In genomic region chr11:32487270-32487669, GRCh38 we compare ENCODE assay signal across 15 cellular contexts. TPM values are rescaled to one million over a fixed set of nuclear protein-coding genes. Genes with fewer than 3 reads are reported as not detected.
DNase-seq lines count a peak whose midpoint lies in the region; ATAC-seq, FAIRE-seq and TF ChIP-seq lines count a peak whose summit lies in the region.
"Had no signal": no experiment of that assay in that cellular context is flagged by ENCODE, and none has a peak within 500 bp of the region (broad histone marks: within the 10 kb centered on the region; RNA-seq: fewer than 3 reads in every experiment).

No MANE protein-coding gene starts in this region.

- BruUV-seq in Calu3 (replicated peaks; lab: Mats Ljungman, UMichigan) (no TSS peak), HepG2 (replicated peaks; lab: Mats Ljungman, UMichigan) (no TSS peak)

- H3K4me1 ChIP-seq in HepG2 (ENCODE audit: insufficient read depth, low read length) = no peaks in the 10 kb centered on the region
- H3K4me1 ChIP-seq: SJSA1 had no signal

- POLR2A ChIA-PET in HepG2 (lab: Yijun Ruan, JAX) = no interaction called here

- intact Hi-C loops in Calu3 (cut with micrococcal nuclease; ENCODE audit: unreplicated experiment) (no loop called here), HepG2 (cut with micrococcal nuclease; ENCODE audit: unreplicated experiment) (no loop called here)

- H3K4me3 ChIP-seq in WERI-Rb-1 (ENCODE audit: low read depth, low read length) (no peak overlapping the region), HepG2 (replicated peaks in 1 of 3; ENCODE audit: insufficient read depth in 1 of 3, low read depth in 2 of 3, low read length in 3 of 3) (no peak overlapping the region)
- H3K4me3 ChIP-seq: SJSA1 had no signal

- H3K9me3 ChIP-seq in WERI-Rb-1 (ENCODE audit: severe bottlenecking) (no peaks in the 10 kb centered on the region), HepG2 (ENCODE audit: low read length) (no peaks in the 10 kb centered on the region)
- H3K9me3 ChIP-seq: SJSA1 had no signal

- H3K9ac ChIP-seq in HepG2 (ENCODE audit: insufficient read depth, low read depth, low read length) = no peak overlapping the region

- no peak for FAIRE-seq in HepG2 (lab: Jason Lieb, UNC)
- FAIRE-seq in frontal cortex (lab: Jason Lieb, UNC) = no peak
- FAIRE-seq: HTR-8/SVneo, small intestine had no signal

- WGBS in HepG2 (ENCODE audit: low lambda C conversion rate) = 10% methylated on average over 3 of the region's 3 CpGs

- no peak overlapping the region for H3K27ac Mint-ChIP-seq in Calu3 (ENCODE audit: unreplicated experiment)
- H3K27ac Mint-ChIP-seq: activated CD8-positive, alpha-beta T cell treated with anti-CD3 and anti-CD28 coated beads for 36 hours; activated naive CD8-positive, alpha-beta T cell had no signal

- H3K27me3 ChIP-seq in WERI-Rb-1 (ENCODE audit: insufficient read depth, low read depth, severe bottlenecking) (peaks cover 10% of the 10 kb centered on the region), HepG2 (ENCODE audit: control insufficient read depth in 1 of 2, insufficient read depth in 2 of 2, low read length in 2 of 2) (no peaks in the 10 kb centered on the region; a peak in 2 of 5 replicates)
- H3K27me3 ChIP-seq: SJSA1 had no signal

- TF ChIP-seq RAD21 in HepG2 (CRISPR knock-in tag; IDR thresholded peaks at IDR 0.05) = no peak

- CTCF ChIA-PET in Calu3 (lab: Charles Lee) (no interaction called here), HepG2 (lab: Yijun Ruan, JAX; ENCODE audit: low intra/inter-chr PET ratio, low total read pairs) (no interaction called here)

- no peaks in the 10 kb centered on the region for H3K36me3 Mint-ChIP-seq in Calu3 (ENCODE audit: insufficient read depth, unreplicated experiment)
- H3K36me3 Mint-ChIP-seq: activated naive CD8-positive, alpha-beta T cell had no signal

- no peak for TF ChIP-seq POLR2A in HepG2 (IDR thresholded peaks at IDR 0.05; ENCODE audit: insufficient read depth in 1 of 2, low read depth in 2 of 2, low read length in 2 of 2)

- H3K9me3 Mint-ChIP-seq in Calu3 (ENCODE audit: low read depth, unreplicated experiment) = no peaks in the 10 kb centered on the region
- H3K9me3 Mint-ChIP-seq: activated CD8-positive, alpha-beta T cell treated with anti-CD3 and anti-CD28 coated beads for 36 hours had no signal

- H3K79me2 ChIP-seq in HepG2 (ENCODE audit: insufficient read depth, low read length) = no peaks in the 10 kb centered on the region

- peak; percentile 100 for ATAC-seq in HepG2
- no peak for ATAC-seq in HG02678 (IDR thresholded peaks at IDR 0.05; ENCODE audit: unreplicated experiment)
- ATAC-seq: activated CD8-positive, alpha-beta T cell treated with anti-CD3 and anti-CD28 coated beads for 36 hours had no signal

- in situ Hi-C loops in HepG2 (cut with HindIII; ENCODE audit: extremely low pct_ligation_motif_present, low pct_unique_long_range_greater_than_20kb) = no loop called here

- TF ChIP-seq CTCF in Calu3 (IDR thresholded peaks at IDR 0.05; ENCODE audit: unreplicated experiment) = no peak
- TF ChIP-seq CTCF in WERI-Rb-1 (IDR thresholded peaks at IDR 0.05; ENCODE audit: low read depth, low read length) = peak; percentile 57
- TF ChIP-seq CTCF in HepG2 (CRISPR knock-in tag; IDR thresholded peaks at IDR 0.05) = no peak
- TF ChIP-seq CTCF in GM20000 (IDR thresholded peaks at IDR 0.05; ENCODE audit: extremely low read depth, missing control alignments) = no peak

- H4K20me1 ChIP-seq in HepG2 (ENCODE audit: insufficient read depth, low read length) = no peaks in the 10 kb centered on the region

- H3K4me2 ChIP-seq in HepG2 (ENCODE audit: low read depth, low read length) = no peak overlapping the region

- no peak for TF ChIP-seq EP300 in HepG2 (IDR thresholded peaks at IDR 0.05; ENCODE audit: low read depth in 2 of 2, low read length in 2 of 2)
- no peak for TF ChIP-seq EP300 in HepG2 (CRISPR knock-in tag; IDR thresholded peaks at IDR 0.05; ENCODE audit: borderline replicate concordance)

- H2AFZ ChIP-seq in HepG2 (ENCODE audit: low read length) = no peak overlapping the region

- DNase-seq in Calu3 (peak; percentile 13), HCEC 1CT (peak; percentile 28), WERI-Rb-1 (peak; percentile 11), HepG2 (ENCODE audit: low spot score) (no peak), GM20000 (ENCODE audit: low spot score) (no peak), frontal cortex (ENCODE audit: low spot score in 2 of 2) (no peak)
- no peak for DNase-seq in stimulated activated CD4-positive, alpha-beta T cell treated with anti-CD3 and anti-CD28 coated beads, Interleukin-4, amount 100 ng/mL, for 24 hours
- DNase-seq: activated CD8-positive, alpha-beta T cell treated with anti-CD3 and anti-CD28 coated beads for 36 hours; DMS79 treated with DMSO at 0.1 percent for 48 hours; small intestine had no signal

- H3K4me3 Mint-ChIP-seq in Calu3 (ENCODE audit: low read depth, unreplicated experiment) = no peak overlapping the region
- H3K4me3 Mint-ChIP-seq: activated CD8-positive, alpha-beta T cell treated with anti-CD3 and anti-CD28 coated beads for 36 hours; activated naive CD8-positive, alpha-beta T cell had no signal

- H3K36me3 ChIP-seq in WERI-Rb-1 (no peaks in the 10 kb centered on the region), HepG2 (replicated peaks in 1 of 2; ENCODE audit: control insufficient read depth in 1 of 2, insufficient read depth in 2 of 2, low read length in 2 of 2) (no peaks in the 10 kb centered on the region)
- H3K36me3 ChIP-seq: SJSA1 had no signal

- H3K4me1 Mint-ChIP-seq in Calu3 (ENCODE audit: low read depth, unreplicated experiment) = no peaks in the 10 kb centered on the region

- H3K27ac ChIP-seq in WERI-Rb-1 = no peak overlapping the region
- no peak overlapping the region for H3K27ac ChIP-seq in HepG2 (ENCODE audit: extremely low read length, insufficient read depth, low read length)
- H3K27ac ChIP-seq: SJSA1 had no signal

- peaks cover 27% of the 10 kb centered on the region for H3K27me3 Mint-ChIP-seq in Calu3 (ENCODE audit: unreplicated experiment)
- H3K27me3 Mint-ChIP-seq: activated CD8-positive, alpha-beta T cell treated with anti-CD3 and anti-CD28 coated beads for 36 hours; activated naive CD8-positive, alpha-beta T cell had no signal

TF ChIP-seq in HepG2, 621 proteins besides CTCF, POLR2A, EP300 and RAD21 (continues in another document):
- TF ChIP-seq ZNF687 (CRISPR knock-in tag; IDR thresholded peaks at IDR 0.05) (no peak), HHEX (CRISPR knock-in tag; IDR thresholded peaks at IDR 0.05) (no peak), RBFOX2 (IDR thresholded peaks at IDR 0.05; ENCODE audit: low read depth, low read length) (no peak), SCMH1 (CRISPR knock-in tag; IDR thresholded peaks at IDR 0.05; ENCODE audit: borderline replicate concordance) (no peak), ZMYM3 (CRISPR knock-in tag; IDR thresholded peaks at IDR 0.05) (no peak)

RNA-seq across cellular contexts. Expression of gene WT1, which starts 51.9 kb away (rescaled TPM):
- total RNA-seq in Calu3 (2022) (0.24 TPM in 1 of 2 replicates, not detected in the other), HepG2 (2016; rRNA removed; fragmentation: Illumina TruSeq; extraction: Trizol) (0.31 and 0.38 TPM in 2 replicates), frontal cortex (not detected)
- 0.09 TPM in 1 of 2 replicates, not detected in the other for total RNA-seq in HepG2 (2016; cell fraction: cytosol; rRNA removed; fragmentation: Illumina TruSeq; extraction: Trizol; ENCODE audit: low read depth)
- total RNA-seq in HepG2 (2016; cell fraction: insoluble cytoplasmic fraction; rRNA removed; fragmentation: Illumina TruSeq; extraction: Trizol) = 0.19 and 0.24 TPM in 2 replicates
- total RNA-seq in HepG2 (2016; cell fraction: membrane; rRNA removed; fragmentation: Illumina TruSeq; extraction: Trizol) = 0.34 and 0.49 TPM in 2 replicates
- 0.25 TPM in 1 of 2 replicates, not detected in the other for total RNA-seq in HepG2 (2016; cell fraction: nucleus; rRNA removed; fragmentation: Illumina TruSeq; extraction: Trizol)
- polyA plus RNA-seq in HepG2 (2011; rRNA removed) = 0.15 TPM in 1 of 2 replicates, not detected in the other
- 0.04 and 0.05 TPM in 2 replicates for polyA plus RNA-seq in HepG2 (2011; cell fraction: cytosol; rRNA removed)
- polyA plus RNA-seq in HepG2 (2011; cell fraction: nucleus; rRNA removed) = 0.09 TPM in 1 of 2 replicates, not detected in the other
- 0.21 TPM in 1 of 2 replicates, not detected in the other for polyA plus RNA-seq in HepG2 (2012)
- polyA plus RNA-seq in HepG2 (2016; cell fraction: cytosol; fragmentation: Illumina TruSeq; extraction: Trizol; ENCODE audit: low read depth) = 0.06 and 0.08 TPM in 2 replicates
- 0.33 and 0.79 TPM in 2 replicates for polyA plus RNA-seq in HepG2 (2016; cell fraction: insoluble cytoplasmic fraction; fragmentation: Illumina TruSeq; extraction: Trizol; ENCODE audit: low read depth)
- polyA plus RNA-seq in HepG2 (2016; cell fraction: membrane; fragmentation: Illumina TruSeq; extraction: Trizol; ENCODE audit: low read depth) = 0.15 and 0.21 TPM in 2 replicates
- 0.42 and 0.65 TPM in 2 replicates for polyA plus RNA-seq in HepG2 (2016; cell fraction: nucleus; fragmentation: Illumina TruSeq; extraction: Trizol; ENCODE audit: insufficient read depth, low read depth)
- 0.16 TPM in 1 of 2 replicates, not detected in the other for polyA minus RNA-seq in HepG2 (2011; rRNA and poly(A)+ RNA removed; ENCODE audit: low replicate concordance)
- not detected in 2 replicates for polyA minus RNA-seq in HepG2 (2011; cell fraction: cytosol; rRNA and poly(A)+ RNA removed)
- not detected in 2 replicates for polyA minus RNA-seq in HepG2 (2011; cell fraction: nucleus; rRNA and poly(A)+ RNA removed)
- total RNA-seq: activated CD8-positive, alpha-beta T cell treated with anti-CD3 and anti-CD28 coated beads for 36 hours; myocyte; SJSA1 had no signal
- polyA plus RNA-seq: small intestine had no signal

Comparison
In these comparisons a context has a peak if more than half of its experiments do, and no peak if none do; other contexts are left out.
1. DNase-seq: peak in Calu3 (single experiment), HCEC 1CT (single experiment) and WERI-Rb-1 (single experiment); none in HepG2 (single experiment), GM20000 (single experiment), stimulated activated CD4-positive, alpha-beta T cell treated with anti-CD3 and anti-CD28 coated beads, Interleukin-4, amount 100 ng/mL, for 24 hours (single experiment) and frontal cortex (0 of 2).